6 cellular contexts compared by ENCODE assay signal in the genomic region with DNA sequence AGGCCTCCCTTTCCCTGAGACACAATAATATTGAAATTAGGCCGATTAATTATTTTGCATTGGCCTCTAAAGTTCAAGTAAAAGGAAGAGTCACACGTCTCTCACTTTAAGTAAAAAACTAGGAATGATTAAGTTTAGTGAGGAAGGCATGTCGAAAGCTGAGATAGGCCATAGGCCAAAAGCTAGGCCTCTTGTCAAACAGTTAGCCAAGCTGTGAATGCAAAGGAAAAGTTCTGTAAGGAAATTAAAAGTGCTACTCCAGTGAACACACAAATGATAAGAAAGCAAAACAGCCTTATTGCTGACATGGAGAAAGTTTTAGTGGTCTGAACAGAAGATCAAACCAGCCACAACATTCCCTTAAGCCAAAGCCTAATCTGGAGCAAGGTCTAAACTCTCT.
DNase-seq lines count a peak whose midpoint lies in the region; FAIRE-seq and TF ChIP-seq lines count a peak whose summit lies in the region.
"Not testable (repeated sequence)": the region's sequence is repeated elsewhere in the genome, so short reads cannot be mapped to it uniquely, and the experiment has no call there.

No MANE protein-coding gene starts in this region.

- H3K79me2 ChIP-seq in astrocyte (ENCODE audit: insufficient read depth, low read length); smooth muscle cell (ENCODE audit: low read depth): not testable (repeated sequence)

- not testable (repeated sequence) for H3K36me3 Mint-ChIP-seq in astrocyte (ENCODE audit: low read depth, unreplicated experiment)

- not testable (repeated sequence) for H2AFZ ChIP-seq in astrocyte (ENCODE audit: low read depth, low read length); smooth muscle cell (ENCODE audit: low read depth)

- H3K4me1 Mint-ChIP-seq in astrocyte (ENCODE audit: low read depth, unreplicated experiment), result not testable (repeated sequence)

- peak; percentile 66 for DNase-seq in amniotic epithelial cell (ENCODE audit: low read depth)
- peak; percentile 67 for DNase-seq in astrocyte (ENCODE audit: low read depth)
- DNase-seq in astrocyte of the hippocampus (ENCODE audit: low read depth, low spot score), result peak; percentile 31
- peak; percentile 73 for DNase-seq in fibroblast of the aortic adventitia (ENCODE audit: low read depth)
- peak; percentile 15 for DNase-seq in fibroblast of villous mesenchyme (ENCODE audit: low read depth)
- not testable (repeated sequence) for DNase-seq in smooth muscle cell (lab: John Stamatoyannopoulos, UW; ENCODE audit: unreplicated experiment)

- H3K4me3 Mint-ChIP-seq in astrocyte (ENCODE audit: unreplicated experiment), result not testable (repeated sequence)

- H3F3A ChIP-seq in smooth muscle cell (ENCODE audit: low read depth), result not testable (repeated sequence)

- peaks cover 18% of the 10 kb centered on the region for H3K4me1 ChIP-seq in astrocyte (ENCODE audit: insufficient read depth, low read length)
- H3K4me1 ChIP-seq in smooth muscle cell (ENCODE audit: low read depth), result not testable (repeated sequence)

- H3K9ac ChIP-seq in astrocyte (ENCODE audit: low read length); smooth muscle cell (ENCODE audit: low read depth): not testable (repeated sequence)

- H3K27me3 Mint-ChIP-seq in astrocyte (ENCODE audit: low read depth, unreplicated experiment), result not testable (repeated sequence)

- not testable (repeated sequence) for H3K27ac Mint-ChIP-seq in astrocyte (ENCODE audit: unreplicated experiment)

- not testable (repeated sequence) for FAIRE-seq in astrocyte (lab: Jason Lieb, UNC)

- H3K4me3 ChIP-seq in astrocyte (ENCODE audit: insufficient read depth, low read depth, low read length); fibroblast of the aortic adventitia (ENCODE audit: low read depth, low read length); fibroblast of villous mesenchyme (ENCODE audit: low read depth, low read length); smooth muscle cell: not testable (repeated sequence)

- H3K27me3 ChIP-seq in astrocyte (ENCODE audit: insufficient read depth, low read length); smooth muscle cell (ENCODE audit: low read depth): not testable (repeated sequence)

- H3K9me3 ChIP-seq in astrocyte (ENCODE audit: insufficient read depth, low read depth, low read length); smooth muscle cell (replicated peaks; ENCODE audit: low read depth): not testable (repeated sequence)

- not testable (repeated sequence) for H4K20me1 ChIP-seq in astrocyte (ENCODE audit: insufficient read depth, low read length); smooth muscle cell (ENCODE audit: low read depth)

- not testable (repeated sequence) for H3K4me2 ChIP-seq in astrocyte (ENCODE audit: low read length); smooth muscle cell

- TF ChIP-seq CTCF in astrocyte (IDR thresholded peaks at IDR 0.05; ENCODE audit: insufficient read depth, low read depth, low read length); fibroblast of the aortic adventitia (IDR thresholded peaks at IDR 0.05; ENCODE audit: insufficient read depth, low read length); fibroblast of villous mesenchyme (IDR thresholded peaks at IDR 0.05; ENCODE audit: insufficient read depth, low read depth, low read length); smooth muscle cell (IDR thresholded peaks at IDR 0.05; ENCODE audit: borderline replicate concordance, insufficient read depth, poor library complexity, severe bottlenecking): not testable (repeated sequence)

- H3K36me3 ChIP-seq in astrocyte (ENCODE audit: insufficient read depth, low read length); smooth muscle cell (ENCODE audit: low read depth): not testable (repeated sequence)

- not testable (repeated sequence) for H3K27ac ChIP-seq in astrocyte (ENCODE audit: low read depth, low read length)
- peak overlapping the region; percentile 9 for H3K27ac ChIP-seq in smooth muscle cell (ENCODE audit: low read depth)

- not testable (repeated sequence) for H3K9me3 Mint-ChIP-seq in astrocyte (ENCODE audit: unreplicated experiment)

- 57% methylated on average over 3 of the region's 3 CpGs for WGBS in smooth muscle cell (ENCODE audit: low lambda C conversion rate)
